Comparison of ENCODE assay signal across 9 cellular contexts in genomic region chr17:64147110-64148016, GRCh38. TPM values are rescaled to one million over a fixed set of nuclear protein-coding genes. Genes with fewer than 3 reads are reported as not detected.
DNase-seq lines count a peak whose midpoint lies in the region; ATAC-seq, FAIRE-seq and TF ChIP-seq lines count a peak whose summit lies in the region.
"Had no signal": no experiment of that assay in that cellular context is flagged by ENCODE, and none has a peak within 500 bp of the region (broad histone marks: within the 10 kb centered on the region; RNA-seq: fewer than 3 reads in every experiment).

No MANE protein-coding gene starts in this region.

- H3K14ac ChIP-seq in IMR-90 (replicated peaks; ENCODE audit: low read depth, low read length): peak overlapping the region; percentile 97

- H2BK15ac ChIP-seq in IMR-90 (ENCODE audit: low read depth, low read length): no peak overlapping the region

- H3K36me3 ChIP-seq in IMR-90 (ENCODE audit: control insufficient read depth, insufficient read depth, low read length) (peaks cover 8% of the 10 kb centered on the region; the same call in 1 of the 2 replicates), GM12878 (ENCODE audit: control insufficient read depth in 2 of 2, insufficient read depth in 2 of 2, low read length in 1 of 2) (peaks cover 3 to 11% of the 10 kb centered on the region in 2 experiments), mucosa of stomach (ENCODE audit: control insufficient read depth, insufficient read depth, low read length) (no peaks in the 10 kb centered on the region)

- H3K27ac ChIP-seq in IMR-90 (ENCODE audit: insufficient read depth, low read length): peak overlapping the region; percentile 20
- peak overlapping the region; percentile 94 for H3K27ac ChIP-seq in GM12878 (ENCODE audit: control insufficient read depth, insufficient read depth)

- TF ChIP-seq RAD21 in IMR-90 (IDR thresholded peaks at IDR 0.05; ENCODE audit: low read length) (no peak), GM12878 (IDR thresholded peaks at IDR 0.05; ENCODE audit: insufficient read depth, low read depth, low read length) (no peak)

- H3K27me3 ChIP-seq in IMR-90 (ENCODE audit: control insufficient read depth, insufficient read depth, low read length): no peaks in the 10 kb centered on the region
- H3K27me3 ChIP-seq in GM12878 (replicated peaks in 1 of 2; ENCODE audit: control insufficient read depth in 2 of 2, insufficient read depth in 2 of 2, low read length in 1 of 2): no peaks in the 10 kb centered on the region
- H3K27me3 ChIP-seq in mucosa of stomach (ENCODE audit: control insufficient read depth, insufficient read depth, low read length): no peaks in the 10 kb centered on the region

- peak overlapping the region; percentile 82 for H2BK5ac ChIP-seq in IMR-90 (ENCODE audit: low read depth, low read length, poor library complexity, severe bottlenecking)

- dilution Hi-C loops in IMR-90 (cut with HindIII; ENCODE audit: low sequenced_read_pairs, unreplicated experiment): no loop called here

- peaks cover 7 to 29% of the 10 kb centered on the region in 2 experiments; a peak in 3 of 4 replicates for H3K79me1 ChIP-seq in IMR-90 (ENCODE audit: low read depth in 1 of 2, low read length in 2 of 2)

- TF ChIP-seq CTCF in IMR-90 (conservative IDR thresholded peaks at IDR 0.05; ENCODE audit: low read depth, low read length) (0 out of 2 replicates have a peak, but pooled peaks have one; percentile 4), GM12878 (IDR thresholded peaks at IDR 0.05 in 2 of 3, conservative IDR thresholded peaks at IDR 0.05 in 1 of 3; ENCODE audit: control insufficient read depth in 2 of 3, extremely low read depth in 1 of 3, insufficient read depth in 1 of 3, low read depth in 3 of 3, low read length in 3 of 3) (no peak)

- no peak overlapping the region for H2BK120ac ChIP-seq in IMR-90 (ENCODE audit: low read depth, low read length)

- H3K18ac ChIP-seq in IMR-90 (ENCODE audit: low read depth, low read length): no peak overlapping the region

- intact Hi-C loops in IMR-90 (cut with micrococcal nuclease) (loop anchor here (1.0 kb wide), 2 partner anchors 93 to 135 kb away; no protein-coding TSS in a partner anchor), GM12878 (cut with micrococcal nuclease; ENCODE audit: unreplicated experiment) (loop anchor here (5.0 kb wide), 2 partner anchors 115 to 135 kb away; partner anchors contain the start of gene TEX2)

- H4K91ac ChIP-seq in IMR-90 (ENCODE audit: insufficient read depth, low read depth, low read length): no peak overlapping the region; the same call in 1 of the 2 replicates

- TF ChIP-seq POLR2A in IMR-90 (IDR thresholded peaks at IDR 0.05; ENCODE audit: low read depth, low read length) (peak; percentile 61), GM12878 (IDR thresholded peaks at IDR 0.05; ENCODE audit: low read depth, low read length) (no peak)

- H2AFZ ChIP-seq in IMR-90 (replicated peaks; ENCODE audit: low read length, poor library complexity) (no peak overlapping the region), GM12878 (ENCODE audit: control insufficient read depth, low read depth, low read length) (no peak overlapping the region)

- H3K56ac ChIP-seq in IMR-90 (ENCODE audit: extremely low read depth, insufficient read depth, low read length): peak overlapping the region; percentile 74

- H3K4me2 ChIP-seq in IMR-90 (ENCODE audit: low read depth, low read length) (peak overlapping the region; percentile 95), GM12878 (ENCODE audit: control insufficient read depth, insufficient read depth) (peak overlapping the region; percentile 92)

- H4K20me1 ChIP-seq in IMR-90 (ENCODE audit: insufficient read depth, low read length): peaks cover 24% of the 10 kb centered on the region
- H4K20me1 ChIP-seq in GM12878 (ENCODE audit: control insufficient read depth, insufficient read depth): no peaks in the 10 kb centered on the region

- H4K5ac ChIP-seq in IMR-90 (ENCODE audit: low read depth, low read length): peak overlapping the region; percentile 28; the same call in 1 of the 2 replicates

- ATAC-seq in IMR-90 (ENCODE audit: low read depth) (no peak), GM12878 (peak; percentile 10), HG03457 (IDR thresholded peaks at IDR 0.05; ENCODE audit: unreplicated experiment) (no peak)

- H3K9me3 ChIP-seq in IMR-90 (ENCODE audit: control insufficient read depth, insufficient read depth, low read length): no peaks in the 10 kb centered on the region
- no peaks in the 10 kb centered on the region for H3K9me3 ChIP-seq in GM12878 (replicated peaks; ENCODE audit: control insufficient read depth, insufficient read depth, low read length)
- no peaks in the 10 kb centered on the region for H3K9me3 ChIP-seq in mucosa of stomach (ENCODE audit: control insufficient read depth, low read length)

- peak overlapping the region; percentile 96 for H3K4ac ChIP-seq in IMR-90 (ENCODE audit: low read depth, low read length)

- H3K79me2 ChIP-seq in GM12878 (ENCODE audit: control insufficient read depth, insufficient read depth, low read length): peaks cover 20% of the 10 kb centered on the region

- POLR2A ChIA-PET in IMR-90 (lab: Charles Lee; ENCODE audit: unreplicated experiment): no interaction called here
- POLR2A ChIA-PET in GM12878 (lab: Charles Lee): interaction anchor here (0.9 to 1.8 kb wide), 6 partner anchors 16 to 304 kb away, joined by 3 to 7 read pairs (median 4); no protein-coding TSS in a partner anchor

- H3K9me1 ChIP-seq in IMR-90 (ENCODE audit: insufficient read depth, low read length): peaks cover 11% of the 10 kb centered on the region

- DNase-seq in DMS53 treated with DMSO at 0.1 percent for 48 hours (lab: John Stamatoyannopoulos, UW; ENCODE audit: unreplicated experiment) (peak; percentile 7), IMR-90 (no peak), GM12878 (ENCODE audit: low read depth, low spot score) (no peak), NCI-H2081 treated with DMSO at 0.1 percent for 48 hours (lab: John Stamatoyannopoulos, UW) (no peak), islet precursor cell (no peak), NCI-H2029 (lab: John Stamatoyannopoulos, UW) (no peak)
- DNase-seq: activated B cell treated with CpG ODN at 0.5 μM for 24 hours had no signal

- CTCF ChIA-PET in IMR-90 (lab: Yijun Ruan, JAX) (no interaction called here), GM12878 (lab: Yijun Ruan, JAX) (interaction anchor here (0.9 to 3.9 kb wide), 4 partner anchors 14 to 135 kb away, joined by 3 to 30 read pairs (median 8); no protein-coding TSS in a partner anchor)

- no peak overlapping the region for H2AK9ac ChIP-seq in IMR-90 (replicated peaks; ENCODE audit: low read depth, low read length, poor library complexity)

- H3K4me1 ChIP-seq in IMR-90 (ENCODE audit: control insufficient read depth, insufficient read depth, low read length) (peaks cover 5% of the 10 kb centered on the region), GM12878 (ENCODE audit: control insufficient read depth, insufficient read depth, low read length) (peaks cover 3% of the 10 kb centered on the region; the same call in 1 of the 2 replicates), mucosa of stomach (ENCODE audit: control insufficient read depth, insufficient read depth, low read length) (peaks cover 25% of the 10 kb centered on the region)

- RAD21 ChIA-PET in GM12878 (lab: Charles Lee; ENCODE audit: unreplicated experiment): interaction anchor here (0.9 to 3.9 kb wide), 3 partner anchors 115 to 135 kb away, joined by 3 to 20 read pairs (median 4); no protein-coding TSS in a partner anchor

- H3K9ac ChIP-seq in IMR-90 (ENCODE audit: low read depth, low read length) (peak overlapping the region; percentile 90), GM12878 (ENCODE audit: control insufficient read depth, insufficient read depth, low read length) (peak overlapping the region; percentile 99), mucosa of stomach (ENCODE audit: low read length) (peak overlapping the region; percentile 95)

- FAIRE-seq in GM12878 (lab: Jason Lieb, UNC): no peak

- H3K23ac ChIP-seq in IMR-90 (ENCODE audit: low read depth, low read length): peak overlapping the region; percentile 68

- BruUV-seq in IMR-90 (replicated peaks; lab: Mats Ljungman, UMichigan) (no TSS peak), GM12878 (replicated peaks; lab: Mats Ljungman, UMichigan) (no TSS peak)

- no peak for TF ChIP-seq EP300 in GM12878 (IDR thresholded peaks at IDR 0.05; ENCODE audit: borderline replicate concordance in 1 of 2, control insufficient read depth in 1 of 2, low read depth in 2 of 2, low read length in 2 of 2)

- H2AK5ac ChIP-seq in IMR-90 (ENCODE audit: low read depth, low read length): peak overlapping the region; percentile 79

- peak overlapping the region; percentile 56; the same call in 1 of the 2 replicates for H3K4me3 ChIP-seq in IMR-90 (ENCODE audit: insufficient read depth, low read depth, low read length)
- H3K4me3 ChIP-seq in GM12878: peak overlapping the region; percentile 79
- no peak overlapping the region for H3K4me3 ChIP-seq in mucosa of stomach (ENCODE audit: low read length)

- no CpG with 5 or more reads among the region's 15 CpGs for WGBS in IMR-90 (ENCODE audit: extremely low coverage in 2 of 2, insufficient read length in 1 of 2), 2 experiments
- WGBS in GM12878 (ENCODE audit: insufficient coverage, insufficient replicate concordance, low lambda C conversion rate, missing lambda C conversion rate): 10% methylated on average over 15 of the region's 15 CpGs

- in situ Hi-C loops in IMR-90 (cut with MboI; ENCODE audit: low sequenced_read_pairs): loop anchor here (5.0 kb wide), 1 partner anchor 135 kb away; no protein-coding TSS in a partner anchor
- in situ Hi-C loops in GM12878 (cut with MboI): no loop called here

- peak overlapping the region; percentile 22 to 78; a peak in 3 of 4 replicates for H4K8ac ChIP-seq in IMR-90 (ENCODE audit: low read depth in 2 of 2, low read length in 2 of 2)

- no peak overlapping the region for H2BK20ac ChIP-seq in IMR-90 (ENCODE audit: low read depth, low read length)

- SMC1A ChIA-PET in GM12878 (lab: Charles Lee; ENCODE audit: uncharacterized antibody, unreplicated experiment): interaction anchor here (1.0 to 5.7 kb wide), 7 partner anchors 15 to 271 kb away, joined by 3 to 50 read pairs (median 5); no protein-coding TSS in a partner anchor

RNA-seq across cellular contexts. Expression of gene ERN1, which starts 17.4 kb away (rescaled TPM):
- total RNA-seq in IMR-90 (2012; rRNA removed) (2.2 and 2.7 TPM in 2 replicates), GM12878 (2014; rRNA removed) (7.5 and 10.8 TPM in 2 replicates), GM12878 (2014; rRNA removed; fragmentation: Illumina TruSeq; extraction: Trizol) (6.4 and 7.6 TPM in 2 replicates), GM12878 (2021) (16.8 and 17.1 TPM in 2 replicates)
- polyA plus RNA-seq in IMR-90 (2012; rRNA removed) (3.7 and 4.1 TPM in 2 replicates), GM12878 (2011; rRNA removed) (6.4 and 7.3 TPM in 2 replicates), GM12878 (2014; fragmentation: Illumina TruSeq; extraction: Trizol) (6.5 and 6.7 TPM in 2 replicates), GM12878 (2014; fragmentation: Nextera tagmentation; extraction: Ambion mirVana) (1 to 10 TPM; 2.6 to 3.4 TPM), GM12878 (2014; rRNA removed) (7.7 and 10.7 TPM in 2 replicates), GM12878 (2016; fragmentation: Nextera tagmentation; extraction: Ambion mirVana) (10 to 100 TPM; 17.9 to 19.2 TPM)
- 3.2 and 3.4 TPM in 2 replicates for polyA plus RNA-seq in IMR-90 (2012; cell fraction: cytosol; rRNA removed)
- 7.5 and 10.9 TPM in 2 replicates for polyA plus RNA-seq in IMR-90 (2012; cell fraction: nucleus; rRNA removed; ENCODE audit: low replicate concordance)
- total RNA-seq in GM12878 (2013; cell fraction: nucleolus; rRNA removed): 60.0 and 65.4 TPM in 2 replicates
- polyA plus RNA-seq in GM12878 (2011; ENCODE audit: low read depth): 11.6 TPM
- 5.5 and 5.6 TPM in 2 replicates for polyA plus RNA-seq in GM12878 (2011; cell fraction: cytosol; rRNA removed)
- polyA plus RNA-seq in GM12878 (2011; cell fraction: nucleus; rRNA removed): 14.1 and 15.5 TPM in 2 replicates
- 9.2 and 15.8 TPM in 2 replicates for polyA plus RNA-seq in GM12878 (2012)
- 10.5 and 16.0 TPM in 2 replicates for polyA minus RNA-seq in GM12878 (2011; rRNA and poly(A)+ RNA removed)
- polyA minus RNA-seq in GM12878 (2011; cell fraction: cytosol; rRNA and poly(A)+ RNA removed): 2.0 and 3.5 TPM in 2 replicates
- polyA minus RNA-seq in GM12878 (2011; cell fraction: nucleus; rRNA and poly(A)+ RNA removed): 10.5 and 17.7 TPM in 2 replicates
